ENCODE assay signal across 8 cellular contexts in the genomic region with DNA sequence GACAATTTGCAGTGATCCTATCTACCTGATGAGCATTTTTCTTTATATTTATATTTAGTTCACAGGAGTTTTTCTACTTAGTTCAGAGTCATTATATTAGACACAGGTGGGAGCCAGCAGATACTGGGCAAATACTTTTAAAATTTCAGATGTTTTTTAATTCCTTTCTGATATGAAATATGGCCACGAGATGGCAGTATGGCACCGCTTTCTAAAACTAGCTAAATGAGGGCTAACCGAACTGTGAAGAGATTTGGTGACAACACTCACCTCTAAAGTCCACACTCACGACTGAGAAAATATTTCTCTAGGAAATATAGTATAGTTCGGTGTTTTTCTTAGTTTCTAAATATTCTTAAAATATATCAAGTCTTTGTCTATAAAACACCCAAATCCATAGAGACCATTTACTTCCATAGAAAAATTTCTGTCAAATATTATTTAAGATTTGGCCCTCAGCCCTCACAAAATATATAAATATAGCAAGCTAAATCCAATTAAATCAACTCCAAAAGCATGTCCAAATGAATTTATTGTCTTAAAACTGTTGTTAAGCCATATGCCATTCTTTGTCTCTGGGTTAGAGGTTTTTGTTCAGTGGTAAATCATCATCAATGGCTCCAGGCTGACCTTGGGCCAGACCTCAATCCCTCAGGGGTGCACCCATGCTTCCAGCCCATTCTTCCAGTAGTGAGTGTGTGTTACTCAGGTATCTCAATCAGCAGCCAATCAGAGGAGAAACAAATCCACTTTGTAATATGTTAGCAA.
DNase-seq lines count a peak whose midpoint lies in the region; ATAC-seq and TF ChIP-seq lines count a peak whose summit lies in the region.

No MANE protein-coding gene starts in this region.

- peak; percentile 61 for TF ChIP-seq CTCF in LNCaP clone FGC (IDR thresholded peaks at IDR 0.05; ENCODE audit: control insufficient read depth, extremely low read depth, insufficient read depth)

- no peak overlapping the region for H3K4me3 Mint-ChIP-seq in activated naive CD4-positive, alpha-beta T cell treated with anti-CD3 and anti-CD28 coated beads for 36 hours

- intact Hi-C loops in activated naive CD4-positive, alpha-beta T cell treated with anti-CD3 and anti-CD28 coated beads for 36 hours (cut with micrococcal nuclease), result loop anchor here (1.0 to 10.0 kb wide), 9 partner anchors 91 to 843 kb away; no protein-coding TSS in a partner anchor
- intact Hi-C loops in sciatic nerve (cut with DNase I), result loop anchor here (10.0 kb wide), 1 partner anchor 801 kb away; no protein-coding TSS in a partner anchor

- ATAC-seq in sciatic nerve (peak; percentile 76), HG02763 (IDR thresholded peaks at IDR 0.05; ENCODE audit: unreplicated experiment) (no peak), HG03460 (IDR thresholded peaks at IDR 0.05; ENCODE audit: unreplicated experiment) (no peak)

- H3K27me3 Mint-ChIP-seq in activated naive CD4-positive, alpha-beta T cell treated with anti-CD3 and anti-CD28 coated beads for 36 hours (ENCODE audit: low read depth), result no peaks in the 10 kb centered on the region

- CTCF ChIA-PET in activated naive CD4-positive, alpha-beta T cell treated with anti-CD3 and anti-CD28 coated beads for 36 hours (lab: Charles Lee), result interaction anchor here (0.6 to 3.6 kb wide), 32 partner anchors 9 to 844 kb away, joined by 3 to 20 read pairs (median 4); a partner anchor contains a TSS

- H3K9me3 ChIP-seq in SK-N-MC (ENCODE audit: low read depth, low read length), result no peaks in the 10 kb centered on the region

- H3K27ac Mint-ChIP-seq in activated naive CD4-positive, alpha-beta T cell treated with anti-CD3 and anti-CD28 coated beads for 36 hours, result no peak overlapping the region

- H3K27ac ChIP-seq in SK-N-MC, result no peak overlapping the region

- H3K36me3 Mint-ChIP-seq in activated naive CD4-positive, alpha-beta T cell treated with anti-CD3 and anti-CD28 coated beads for 36 hours (ENCODE audit: low read depth), result peaks cover 24% of the 10 kb centered on the region

- H3K9ac ChIP-seq in SK-N-MC (ENCODE audit: insufficient read length), result no peak overlapping the region

- H3K4me3 ChIP-seq in LNCaP clone FGC (ENCODE audit: low read depth, low read length) (no peak overlapping the region), SK-N-MC (no peak overlapping the region)

- DNase-seq in ELR (ENCODE audit: low read depth) (peak; percentile 74), LNCaP clone FGC (ENCODE audit: low read depth) (peak; percentile 31), SK-N-MC (ENCODE audit: low read depth, low spot score) (peak; percentile 42), glomerular visceral epithelial cell (ENCODE audit: extremely low spot score) (peak; percentile 70), sciatic nerve (ENCODE audit: low spot score) (peak; percentile 73)
- DNase-seq in activated naive CD4-positive, alpha-beta T cell treated with anti-CD3 and anti-CD28 coated beads for 36 hours, result peak; percentile 87

- H3K36me3 ChIP-seq in SK-N-MC (ENCODE audit: insufficient read depth, low read length), result peaks cover 6% of the 10 kb centered on the region; the same call in 1 of the 2 replicates

- H3K4me1 Mint-ChIP-seq in activated naive CD4-positive, alpha-beta T cell treated with anti-CD3 and anti-CD28 coated beads for 36 hours (ENCODE audit: low read depth), result peaks cover 11% of the 10 kb centered on the region

- H3K9me3 Mint-ChIP-seq in activated naive CD4-positive, alpha-beta T cell treated with anti-CD3 and anti-CD28 coated beads for 36 hours, result no peaks in the 10 kb centered on the region

Comparison
In these comparisons a context has a peak if more than half of its experiments do, and no peak if none do; other contexts are left out.
1. DNase-seq: peak in every context shown above with its lines; median percentile 87 in activated naive CD4-positive, alpha-beta T cell treated with anti-CD3 and anti-CD28 coated beads for 36 hours; 74 in ELR; 73 in sciatic nerve; 70 in glomerular visceral epithelial cell; 42 in SK-N-MC; 31 in LNCaP clone FGC.